In genomic region chr11:68121067-68121899, GRCh38 we compare ENCODE assay signal across 8 cellular contexts. TPM values are rescaled to one million over a fixed set of nuclear protein-coding genes. Genes with fewer than 3 reads are reported as not detected.
DNase-seq lines count a peak whose midpoint lies in the region; ATAC-seq, FAIRE-seq and TF ChIP-seq lines count a peak whose summit lies in the region.

Gene CHKA, minus strand, starts transcription at chr11:68121388. Its CDS starts 211 bp downstream, at chr11:68121177.

- CTCF ChIA-PET in activated B cell treated with CpG ODN at 0.5 μM for 24 hours (lab: Charles Lee) = no interaction called here

- H3K27ac Mint-ChIP-seq in activated B cell treated with CpG ODN at 0.5 μM for 24 hours (peak within 1 kb of the TSS; percentile 87), immature natural killer cell (peak within 1 kb of the TSS; percentile 74 to 95 (median 92))

- no peak for FAIRE-seq in bronchial epithelial cell (lab: Jason Lieb, UNC)

- H3K36me3 ChIP-seq in bronchial epithelial cell (ENCODE audit: control insufficient read depth, insufficient read depth, low read length) = no peaks in the 10 kb centered on the region

- DNase-seq in AG08395 (ENCODE audit: low spot score) (peak; percentile 96), NCI-H2196 treated with DMSO at 0.1 percent for 48 hours (lab: John Stamatoyannopoulos, UW; ENCODE audit: unreplicated experiment) (peak; percentile 82), activated B cell treated with CpG ODN at 0.5 μM for 24 hours (peak; percentile 92), bronchial epithelial cell (ENCODE audit: low read depth) (peak; percentile 57), immature natural killer cell (peak; percentile 88 to 92 (median 90)), smooth muscle cell of the brain vasculature (ENCODE audit: low read depth, low spot score) (peak; percentile 51)

- POLR2A ChIA-PET in activated B cell treated with CpG ODN at 0.5 μM for 24 hours (lab: Charles Lee) = interaction anchor here (0.7 kb wide), 1 partner anchor 88 kb away, joined by 3 read pairs; no protein-coding TSS in a partner anchor

- TF ChIP-seq CTCF in activated B cell treated with CpG ODN at 0.5 μM for 24 hours (IDR thresholded peaks at IDR 0.05) (no peak), bronchial epithelial cell (IDR thresholded peaks at IDR 0.05; ENCODE audit: insufficient read depth, low read length, severe bottlenecking) (peak; percentile 8)

- H3K27me3 ChIP-seq in bronchial epithelial cell (ENCODE audit: control insufficient read depth, insufficient read depth, low read length) = no peaks in the 10 kb centered on the region

- H3K4me3 ChIP-seq in bronchial epithelial cell (ENCODE audit: low read depth, low read length) = peak within 1 kb of the TSS; percentile 57

- H3K4me3 Mint-ChIP-seq in activated B cell treated with CpG ODN at 0.5 μM for 24 hours (peak within 1 kb of the TSS; percentile 87), immature natural killer cell (peak within 1 kb of the TSS; percentile 84 to 93 (median 86))

- no peaks in the 10 kb centered on the region for H3K9me3 Mint-ChIP-seq in activated B cell treated with CpG ODN at 0.5 μM for 24 hours
- H3K9me3 Mint-ChIP-seq in immature natural killer cell = no peaks in the 10 kb centered on the region

- peak; percentile 54 for ATAC-seq in GM18873 (IDR thresholded peaks at IDR 0.05; ENCODE audit: low FRiP score, unreplicated experiment)
- ATAC-seq in HG03108 (IDR thresholded peaks at IDR 0.05; ENCODE audit: unreplicated experiment) = peak; percentile 81
- peak; percentile 94 for ATAC-seq in activated B cell treated with CpG ODN at 0.5 μM for 24 hours (ENCODE audit: low read depth)

- H3K27me3 Mint-ChIP-seq in activated B cell treated with CpG ODN at 0.5 μM for 24 hours (no peaks in the 10 kb centered on the region), immature natural killer cell (ENCODE audit: low read depth in 3 of 3) (peaks cover 8 to 27% (median 14%) of the 10 kb centered on the region in 3 donors)

- peaks cover 2% of the 10 kb centered on the region for H3K36me3 Mint-ChIP-seq in activated B cell treated with CpG ODN at 0.5 μM for 24 hours (ENCODE audit: low read depth)
- H3K36me3 Mint-ChIP-seq in immature natural killer cell = peaks cover 0 to 3% (median 0%) of the 10 kb centered on the region in 3 donors

- H3K4me1 Mint-ChIP-seq in activated B cell treated with CpG ODN at 0.5 μM for 24 hours (peaks cover 29% of the 10 kb centered on the region), immature natural killer cell (peaks cover 12 to 18% of the 10 kb centered on the region in 2 donors)

- intact Hi-C loops in activated B cell treated with CpG ODN at 0.5 μM for 24 hours (cut with micrococcal nuclease) = loop anchor here (1.0 to 5.0 kb wide), 4 partner anchors 81 to 119 kb away; partner anchors contain the start of genes KMT5B, NDUFS8 and UNC93B1

RNA-seq across cellular contexts. Expression of gene CHKA, which starts in this region (rescaled TPM):
- total RNA-seq in activated B cell treated with CpG ODN at 0.5 μM for 24 hours (11.9 and 16.1 TPM in 2 replicates), bronchial epithelial cell (4.7 and 7.4 TPM in 2 replicates)
- polyA plus RNA-seq in immature natural killer cell = 1 to 10 TPM; 2.7 to 7.5 (median 4.9) TPM

Comparison
In these comparisons a context has a peak if more than half of its experiments do, and no peak if none do; other contexts are left out.
1. Peak in every context shown above with its lines: DNase-seq, ATAC-seq and H3K4me3 ChIP-seq.